In the genomic region with DNA sequence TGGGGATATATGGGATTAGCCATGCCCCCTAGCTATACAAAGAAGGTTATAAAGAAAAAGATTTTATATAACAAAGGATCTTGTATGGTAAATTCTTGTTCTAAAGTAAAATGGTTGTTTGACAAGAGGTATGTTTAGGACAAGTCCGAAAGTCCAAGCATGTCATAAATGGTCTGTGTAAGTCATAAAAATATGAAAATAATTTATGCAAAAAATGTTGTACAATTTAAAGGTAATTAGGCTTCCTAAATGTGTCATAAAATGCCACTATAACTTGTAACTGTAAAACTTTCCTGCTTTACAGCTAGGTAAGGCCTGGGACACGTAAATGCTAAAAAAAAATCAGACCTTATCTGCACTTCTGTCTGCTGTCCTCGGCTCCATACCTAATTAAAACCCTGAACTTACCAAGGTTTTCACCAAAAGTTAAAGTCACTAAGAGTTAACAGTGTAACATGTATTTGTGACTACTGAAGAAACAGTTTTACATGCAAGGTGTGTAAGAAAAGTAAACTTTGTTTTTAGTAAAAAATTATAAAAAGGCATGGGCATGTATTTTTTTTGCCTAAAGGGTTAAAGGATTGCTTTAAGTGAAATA, we compare ENCODE assay signal across 17 cellular contexts.
DNase-seq lines count a peak whose midpoint lies in the region; ATAC-seq, FAIRE-seq and TF ChIP-seq lines count a peak whose summit lies in the region.
"Had no signal": no experiment of that assay in that cellular context is flagged by ENCODE, and none has a peak within 500 bp of the region (broad histone marks: within the 10 kb centered on the region; RNA-seq: fewer than 3 reads in every experiment).

No MANE protein-coding gene starts in this region.

- no peaks in the 10 kb centered on the region for H3K4me1 ChIP-seq in astrocyte (ENCODE audit: insufficient read depth, low read length)
- H3K4me1 ChIP-seq: ascending aorta, Peyer's patch had no signal

- DNase-seq in NCI-H748 (lab: John Stamatoyannopoulos, UW; ENCODE audit: unreplicated experiment) (peak; percentile 61), NCI-H748 treated with DMSO at 0.1 percent for 48 hours (lab: John Stamatoyannopoulos, UW) (no peak), Kasumi-1 (lab: John Stamatoyannopoulos, UW) (peak; percentile 10 to 15), astrocyte (ENCODE audit: low read depth) (peak; percentile 14), left kidney (ENCODE audit: low read depth, low spot score) (peak; percentile 32), NCI-H1048 (lab: John Stamatoyannopoulos, UW) (no peak)
- DNase-seq: activated CD4-positive, alpha-beta T cell treated with anti-CD3 and anti-CD28 coated beads, Interleukin-2, amount 10 ng/mL, durations not matched to agents 24 days and 14 days; DMS79; effector CD8-positive, alpha-beta T cell; kidney; Peyer's patch had no signal

- no peak overlapping the region for H3K9ac ChIP-seq in astrocyte (ENCODE audit: low read length)

- H3K9me3 ChIP-seq in astrocyte (ENCODE audit: insufficient read depth, low read depth, low read length): peaks cover 10% of the 10 kb centered on the region

- no peaks in the 10 kb centered on the region for H3K27me3 ChIP-seq in astrocyte (ENCODE audit: insufficient read depth, low read length)
- H3K27me3 ChIP-seq: ascending aorta, Peyer's patch had no signal

- no peak for FAIRE-seq in astrocyte (lab: Jason Lieb, UNC)
- FAIRE-seq: kidney had no signal

- no peak for ATAC-seq in HG03175 (IDR thresholded peaks at IDR 0.05; ENCODE audit: unreplicated experiment)
- ATAC-seq in HG02759 (IDR thresholded peaks at IDR 0.05; ENCODE audit: unreplicated experiment): no peak

- H3K36me3 Mint-ChIP-seq in astrocyte (ENCODE audit: low read depth, unreplicated experiment): no peaks in the 10 kb centered on the region

- TF ChIP-seq CTCF in astrocyte (IDR thresholded peaks at IDR 0.05; ENCODE audit: insufficient read depth, low read depth, low read length): no peak

- H3K27me3 Mint-ChIP-seq in astrocyte (ENCODE audit: low read depth, unreplicated experiment): no peaks in the 10 kb centered on the region
- H3K27me3 Mint-ChIP-seq: activated CD4-positive, alpha-beta T cell treated with anti-CD3 and anti-CD28 coated beads, Interleukin-2, amount 10 ng/mL, durations not matched to agents 24 days and 14 days; IgD-negative memory B cell; type B pancreatic cell had no signal

- no peak overlapping the region for H3K4me3 ChIP-seq in astrocyte (ENCODE audit: insufficient read depth, low read depth, low read length)
- H3K4me3 ChIP-seq: ascending aorta, Peyer's patch had no signal

- peaks cover 27% of the 10 kb centered on the region for H3K9me3 Mint-ChIP-seq in astrocyte (ENCODE audit: unreplicated experiment)

- H3K4me2 ChIP-seq in astrocyte (ENCODE audit: low read length): no peak overlapping the region

- no peak overlapping the region for H2AFZ ChIP-seq in astrocyte (ENCODE audit: low read depth, low read length)

- no peaks in the 10 kb centered on the region for H4K20me1 ChIP-seq in astrocyte (ENCODE audit: insufficient read depth, low read length)

- H3K27ac Mint-ChIP-seq in astrocyte (ENCODE audit: unreplicated experiment): no peak overlapping the region
- H3K27ac Mint-ChIP-seq: activated CD4-positive, alpha-beta T cell treated with anti-CD3 and anti-CD28 coated beads, Interleukin-2, amount 10 ng/mL, durations not matched to agents 24 days and 14 days; activated T-helper 1 cell treated with anti-CD3 and anti-CD28 coated beads, Interleukin-12 subunit alpha, Interleukin-12 subunit beta, Interleukin-2, Interleukin-4 antibody, amounts not matched to agents 30 ng/mL and 10 ng/mL and 1 ng/mL, durations not matched to agents 14 hours and 24 hours and 36 hours; IgD-negative memory B cell; type B pancreatic cell had no signal

- no peaks in the 10 kb centered on the region for H3K79me2 ChIP-seq in astrocyte (ENCODE audit: insufficient read depth, low read length)

- H3K27ac ChIP-seq in astrocyte (ENCODE audit: low read depth, low read length): no peak overlapping the region
- H3K27ac ChIP-seq: ascending aorta, Peyer's patch had no signal

- H3K4me3 Mint-ChIP-seq in astrocyte (ENCODE audit: unreplicated experiment): no peak overlapping the region
- H3K4me3 Mint-ChIP-seq: activated CD4-positive, alpha-beta T cell treated with anti-CD3 and anti-CD28 coated beads, Interleukin-2, amount 10 ng/mL, durations not matched to agents 24 days and 14 days; activated T-helper 1 cell treated with anti-CD3 and anti-CD28 coated beads, Interleukin-12 subunit alpha, Interleukin-12 subunit beta, Interleukin-2, Interleukin-4 antibody, amounts not matched to agents 30 ng/mL and 10 ng/mL and 1 ng/mL, durations not matched to agents 14 hours and 24 hours and 36 hours; IgD-negative memory B cell; type B pancreatic cell had no signal

- H3K4me1 Mint-ChIP-seq in astrocyte (ENCODE audit: low read depth, unreplicated experiment): no peaks in the 10 kb centered on the region
- H3K4me1 Mint-ChIP-seq: activated CD4-positive, alpha-beta T cell treated with anti-CD3 and anti-CD28 coated beads, Interleukin-2, amount 10 ng/mL, durations not matched to agents 24 days and 14 days had no signal

- H3K36me3 ChIP-seq in astrocyte (ENCODE audit: insufficient read depth, low read length): no peaks in the 10 kb centered on the region
- H3K36me3 ChIP-seq: ascending aorta, Peyer's patch had no signal

Comparison
In these comparisons a context has a peak if more than half of its experiments do, and no peak if none do; other contexts are left out.
1. DNase-seq: peak in NCI-H748 (single experiment), Kasumi-1 (2 of 2), astrocyte (single experiment) and left kidney (single experiment); none in NCI-H748 treated with DMSO at 0.1 percent for 48 hours (single experiment) and NCI-H1048 (single experiment).